8 cellular contexts compared by ENCODE assay signal in the genomic region with DNA sequence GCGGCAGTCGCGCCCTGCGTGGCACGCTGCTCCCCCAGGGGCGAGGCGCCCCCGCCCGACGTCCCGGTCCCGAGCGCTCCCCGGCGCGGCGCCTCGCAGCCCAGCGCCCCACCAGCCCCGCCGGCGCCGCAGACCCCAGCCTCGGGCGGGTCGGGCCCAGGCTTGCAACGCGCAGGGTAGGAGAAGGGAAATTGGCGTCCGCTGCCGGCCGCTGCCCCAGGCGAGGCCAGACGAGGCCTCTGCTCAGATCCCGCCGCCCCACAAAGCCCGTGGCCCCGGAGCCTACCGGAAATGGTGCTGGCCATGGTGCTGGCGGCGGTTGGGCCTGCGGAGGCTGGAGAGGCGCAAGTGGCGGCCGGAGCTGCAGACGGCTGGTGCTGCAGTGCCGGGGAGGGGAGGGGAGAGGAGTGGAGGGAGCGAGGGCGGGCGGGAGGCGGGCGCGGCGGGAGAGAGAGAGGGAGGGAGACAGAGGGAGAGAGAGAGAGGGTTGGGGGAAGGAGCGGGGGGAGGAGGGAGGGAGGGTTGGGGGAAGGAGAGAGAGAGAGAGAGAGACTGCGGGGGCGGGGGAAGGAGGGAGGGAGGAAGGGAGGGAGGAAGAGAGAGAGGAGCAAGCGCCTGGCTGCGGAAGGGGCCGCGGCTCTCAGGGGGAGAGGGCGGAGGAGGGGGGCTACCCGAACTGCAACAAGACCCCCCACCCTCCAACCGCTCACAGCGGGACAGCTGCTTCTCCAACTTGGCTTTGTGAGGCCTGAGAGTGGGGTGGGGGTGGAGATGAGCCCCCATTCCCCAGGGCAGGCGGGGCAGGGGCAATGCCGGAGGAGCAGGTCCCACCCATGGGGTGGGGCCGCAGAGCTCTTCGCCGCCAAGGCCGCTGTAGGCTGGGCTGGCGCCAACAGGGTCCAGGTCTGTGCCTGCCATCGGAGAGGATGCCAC. TPM values are rescaled to one million over a fixed set of nuclear protein-coding genes. Genes with fewer than 3 reads are reported as not detected.
DNase-seq lines count a peak whose midpoint lies in the region; ATAC-seq and FAIRE-seq lines count a peak whose summit lies in the region.

TSS of gene STMN3 (minus strand) at position 384 of the 933 bp plus-strand sequence. CDS start at position 305, 79 bp downstream.

- H3K4ac ChIP-seq in trophoblast cell (ENCODE audit: low read depth, low read length), result no peak within 1 kb of the TSS

- no peaks in the 10 kb centered on the region for H3K36me3 ChIP-seq in trophoblast cell (ENCODE audit: control insufficient read depth in 1 of 2, insufficient read depth in 2 of 2, low read length in 2 of 2)

- no peak within 1 kb of the TSS for H3K9ac ChIP-seq in trophoblast cell (ENCODE audit: low read length)

- no peaks in the 10 kb centered on the region for H3K27me3 ChIP-seq in right cardiac atrium (ENCODE audit: control insufficient read depth, insufficient read depth)
- H3K27me3 ChIP-seq in trophoblast cell (ENCODE audit: insufficient read depth, low read length), result peaks cover 11% of the 10 kb centered on the region

- no peak within 1 kb of the TSS for H3K14ac ChIP-seq in trophoblast cell (ENCODE audit: low read length)

- H2AK5ac ChIP-seq in trophoblast cell (ENCODE audit: low read length), result peak within 1 kb of the TSS; percentile 14

- no peak within 1 kb of the TSS for H4K12ac ChIP-seq in trophoblast cell (ENCODE audit: low read depth, low read length)

- H4K91ac ChIP-seq in trophoblast cell (ENCODE audit: low read depth, low read length), result peak within 1 kb of the TSS; percentile 21

- peak within 1 kb of the TSS; percentile 41 for H3K18ac ChIP-seq in trophoblast cell (ENCODE audit: low read length)

- H3K4me1 ChIP-seq in right cardiac atrium (ENCODE audit: control insufficient read depth, insufficient read depth, low read length), result no peaks in the 10 kb centered on the region
- H3K4me1 ChIP-seq in trophoblast cell (ENCODE audit: control insufficient read depth in 1 of 2, insufficient read depth in 2 of 2, low read length in 2 of 2), result peaks cover 14 to 26% of the 10 kb centered on the region in 2 experiments

- H3K23ac ChIP-seq in trophoblast cell (ENCODE audit: low read length), result no peak within 1 kb of the TSS

- H3K79me2 ChIP-seq in trophoblast cell (ENCODE audit: control insufficient read depth, insufficient read depth, low read length, poor library complexity), result no peaks in the 10 kb centered on the region

- H4K8ac ChIP-seq in trophoblast cell (ENCODE audit: low read depth, low read length), result no peak within 1 kb of the TSS

- peak; percentile 71 to 82 for ATAC-seq in right cardiac atrium
- ATAC-seq in GM19395 (IDR thresholded peaks at IDR 0.05; ENCODE audit: unreplicated experiment), result no peak

- intact Hi-C loops in right cardiac atrium (cut with DNase I), result loop anchor here in 1 of 4 donors (10.0 kb wide), 1 partner anchor 321 kb away; the partner anchor contains the start of gene SAMD10

- H3K4me3 ChIP-seq in right cardiac atrium (ENCODE audit: low read length), result peak within 1 kb of the TSS; percentile 52
- H3K4me3 ChIP-seq in trophoblast cell (ENCODE audit: low read depth, low read length), result peak within 1 kb of the TSS; percentile 60

- H3K4me2 ChIP-seq in trophoblast cell (ENCODE audit: low read length), result peak within 1 kb of the TSS; percentile 80

- H2AFZ ChIP-seq in trophoblast cell (ENCODE audit: insufficient read depth, low read length, poor library complexity), result peak within 1 kb of the TSS; percentile 38

- peak; percentile 10 for DNase-seq in GM04503 (ENCODE audit: low read depth)
- peak; percentile 94 to 96 for DNase-seq in NCI-H187 (lab: John Stamatoyannopoulos, UW)
- peak; percentile 66 for DNase-seq in T-helper 22 cell (ENCODE audit: low read depth)
- peak; percentile 98 for DNase-seq in astrocyte of the hippocampus (ENCODE audit: low read depth, low spot score)
- DNase-seq in right cardiac atrium, result peak; percentile 87 to 96 (median 96)
- DNase-seq in trophoblast cell, result peak; percentile 55 to 79
- peak; percentile 90 for DNase-seq in urothelium cell line (ENCODE audit: low spot score)

- no peak within 1 kb of the TSS for H2BK120ac ChIP-seq in trophoblast cell (ENCODE audit: insufficient read depth, low read length, poor library complexity)

- H3K79me1 ChIP-seq in trophoblast cell (ENCODE audit: low read length), result peaks cover 4% of the 10 kb centered on the region

- FAIRE-seq in urothelium cell line (lab: Jason Lieb, UNC), result no peak

- no peak within 1 kb of the TSS for H2BK5ac ChIP-seq in trophoblast cell (ENCODE audit: low read depth, low read length, poor library complexity)

- H3K9me3 ChIP-seq in right cardiac atrium (ENCODE audit: control insufficient read depth, low read length), result no peaks in the 10 kb centered on the region
- no peaks in the 10 kb centered on the region for H3K9me3 ChIP-seq in trophoblast cell (ENCODE audit: insufficient read depth, low read depth, low read length)

- WGBS in right cardiac atrium, result under 1% methylated on average over 70 of the region's 73 CpGs
- no CpG with 5 or more reads among the region's 73 CpGs for WGBS in trophoblast cell (ENCODE audit: extremely low coverage, insufficient coverage, insufficient read length)

- H3K27ac ChIP-seq in right cardiac atrium (ENCODE audit: low read length) (peak within 1 kb of the TSS; percentile 31), trophoblast cell (ENCODE audit: low read depth, low read length) (no peak within 1 kb of the TSS)

- H2BK12ac ChIP-seq in trophoblast cell (ENCODE audit: low read length), result no peak within 1 kb of the TSS

RNA-seq across cellular contexts. Expression of gene STMN3, which starts in this region (rescaled TPM):
- 1 to 10 TPM; 4.0 to 9.3 (median 5.8) TPM for total RNA-seq in right cardiac atrium
- polyA plus RNA-seq in right cardiac atrium, result 7.1 TPM
- 3.6 and 3.8 TPM in 2 replicates for polyA plus RNA-seq in trophoblast cell (2013)

Comparison
In these comparisons a context has a peak if more than half of its experiments do, and no peak if none do; other contexts are left out.
1. DNase-seq: peak in every context shown above with its lines; median percentile 98 in astrocyte of the hippocampus; 96 in right cardiac atrium; 95 in NCI-H187; 90 in urothelium cell line; 67 in trophoblast cell; 66 in T-helper 22 cell; 10 in GM04503.